Comparison of ENCODE assay signal across 8 cellular contexts in the genomic region with DNA sequence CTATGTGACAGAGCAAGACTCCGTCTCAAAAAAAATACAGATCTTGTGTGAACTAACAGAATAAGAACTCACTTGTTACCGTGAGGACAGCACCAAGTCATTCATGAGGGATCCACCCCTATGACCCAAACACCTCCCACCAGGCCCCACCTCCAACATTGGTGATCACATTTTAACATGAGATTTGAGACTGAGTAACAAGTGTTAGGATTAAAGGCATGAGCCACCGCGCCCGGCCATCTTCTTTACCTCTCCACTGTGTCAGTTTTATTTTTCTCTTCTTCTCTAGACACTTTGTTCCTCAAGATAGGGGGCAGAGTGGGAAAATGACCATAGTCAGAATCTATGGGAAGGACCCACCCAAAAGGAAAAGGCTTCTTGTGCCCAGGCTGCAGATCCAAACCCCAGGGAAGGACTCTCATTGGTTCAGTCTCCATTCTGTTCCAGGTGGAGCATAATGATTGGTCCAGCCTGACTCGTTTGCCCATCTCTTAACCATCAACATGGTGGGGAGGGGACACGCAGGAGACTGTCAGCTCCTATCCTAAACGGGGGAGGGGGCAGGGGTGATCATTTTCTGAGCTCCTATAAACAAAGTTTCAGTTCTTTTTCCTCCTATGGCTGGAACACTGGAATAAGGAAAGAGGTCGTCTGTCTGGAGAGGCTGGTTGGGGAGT. TPM values are rescaled to one million over a fixed set of nuclear protein-coding genes. Genes with fewer than 3 reads are reported as not detected.
A peak's percentile ranks its signal among the peaks of the same experiment; 100 is the strongest.
DNase-seq lines count a peak whose midpoint lies in the region; ATAC-seq, FAIRE-seq and TF ChIP-seq lines count a peak whose summit lies in the region.

No MANE protein-coding gene starts in this region.

- in situ Hi-C loops in GM23248 (cut with MboI) (no loop called here), gastrocnemius medialis (cut with MboI; ENCODE audit: low sequenced_read_pairs in 4 of 4) (no loop called here)

- peaks cover 36% of the 10 kb centered on the region for H3K79me2 ChIP-seq in GM23248 (ENCODE audit: insufficient read depth)

- peak overlapping the region; percentile 80 for H3K4me2 ChIP-seq in GM23248 (ENCODE audit: unreplicated experiment)

- WGBS in GM23248 (ENCODE audit: low coverage in 1 of 2, low lambda C conversion rate in 2 of 2, missing lambda C conversion rate in 2 of 2), 2 experiments: 50% methylated on average over 9 of the region's 9 CpGs

- peak overlapping the region; percentile 90 for H3K9ac ChIP-seq in GM23248

- DNase-seq in GM23248 (no peak), fibroblast of villous mesenchyme (ENCODE audit: low read depth) (no peak), gastrocnemius medialis (no peak), NCI-H774 (lab: John Stamatoyannopoulos, UW) (no peak), NCI-H1694 (lab: John Stamatoyannopoulos, UW) (no peak), frontal cortex (ENCODE audit: low spot score in 2 of 2) (no peak)

- ATAC-seq in gastrocnemius medialis (no peak), GM21723 (IDR thresholded peaks at IDR 0.05; ENCODE audit: unreplicated experiment) (no peak)

- FAIRE-seq in frontal cortex (lab: Jason Lieb, UNC): no peak

- no peaks in the 10 kb centered on the region for H3K9me2 ChIP-seq in GM23248 (ENCODE audit: insufficient read depth)

- H3F3A ChIP-seq in GM23248 (ENCODE audit: insufficient read depth): no peaks in the 10 kb centered on the region

- H3K9me3 ChIP-seq in GM23248 (ENCODE audit: low read depth) (no peaks in the 10 kb centered on the region), gastrocnemius medialis (no peaks in the 10 kb centered on the region)

- H3K4me3 ChIP-seq in GM23248 (peak overlapping the region; percentile 100), fibroblast of villous mesenchyme (ENCODE audit: low read depth, low read length) (peak overlapping the region; percentile 69), gastrocnemius medialis (peak overlapping the region; percentile 90 to 99 (median 94))

- H3K27me3 ChIP-seq in GM23248 (replicated peaks; ENCODE audit: insufficient read depth) (no peaks in the 10 kb centered on the region), gastrocnemius medialis (no peaks in the 10 kb centered on the region)

- no peaks in the 10 kb centered on the region for H3K36me3 ChIP-seq in GM23248 (ENCODE audit: low read depth)
- H3K36me3 ChIP-seq in gastrocnemius medialis: no peaks in the 10 kb centered on the region

- H2AFZ ChIP-seq in GM23248: peak overlapping the region; percentile 89

- H3K27ac ChIP-seq in GM23248 (peak overlapping the region; percentile 92), VCaP (peak overlapping the region; percentile 99), gastrocnemius medialis (peak overlapping the region; percentile 86 to 98 (median 96))

- no peaks in the 10 kb centered on the region; the same call in 1 of the 2 replicates for H4K20me1 ChIP-seq in GM23248 (ENCODE audit: insufficient read depth)

- TF ChIP-seq POLR2A in gastrocnemius medialis (IDR thresholded peaks at IDR 0.05): no peak

- TF ChIP-seq CTCF in VCaP (conservative IDR thresholded peaks at IDR 0.05) (no peak), fibroblast of villous mesenchyme (IDR thresholded peaks at IDR 0.05; ENCODE audit: insufficient read depth, low read depth, low read length) (no peak), gastrocnemius medialis (IDR thresholded peaks at IDR 0.05 in 4 of 5, conservative IDR thresholded peaks at IDR 0.05 in 1 of 5) (no peak)

- intact Hi-C loops in gastrocnemius medialis (cut with DNase I; ENCODE audit: low total_unique reads): loop anchor here (5.0 kb wide), 1 partner anchor 917 kb away; a partner anchor contains a TSS

- H3K4me1 ChIP-seq in GM23248 (ENCODE audit: insufficient read depth): peaks cover 21% of the 10 kb centered on the region
- H3K4me1 ChIP-seq in gastrocnemius medialis: peaks cover 30 to 33% of the 10 kb centered on the region in 2 donors

RNA-seq across cellular contexts. Expression of a gene that starts 1.3 kb away (rescaled TPM):
- 229 and 271 TPM in 2 replicates for total RNA-seq in GM23248 (2014; rRNA removed; shearing (Covaris generic))
- polyA plus RNA-seq in GM23248 (2016; fragmentation: Nextera tagmentation; extraction: Ambion mirVana): 217 and 225 TPM in 2 replicates
- total RNA-seq in fibroblast of villous mesenchyme: 124 and 213 TPM in 2 replicates
- 100 to 1,000 TPM; 109 to 170 (median 142) TPM for total RNA-seq in gastrocnemius medialis
- total RNA-seq in frontal cortex: 211 TPM

RNA-seq across cellular contexts. Expression of a gene that starts 25.0 kb away (rescaled TPM):
- 18.0 and 21.1 TPM in 2 replicates for total RNA-seq in GM23248 (2014; rRNA removed; shearing (Covaris generic))
- polyA plus RNA-seq in GM23248 (2016; fragmentation: Nextera tagmentation; extraction: Ambion mirVana): 21.1 and 21.5 TPM in 2 replicates
- total RNA-seq in fibroblast of villous mesenchyme (3.5 and 5.5 TPM in 2 replicates), gastrocnemius medialis (1 to 10 TPM in 3 of 4 donors, under 1 TPM in 1; 0.87 to 1.7 (median 1.3) TPM), frontal cortex (not detected)

RNA-seq across cellular contexts. Expression of a gene that starts 36.1 kb away (rescaled TPM):
- total RNA-seq in GM23248 (2014; rRNA removed; shearing (Covaris generic)): not detected in 2 replicates
- polyA plus RNA-seq in GM23248 (2016; fragmentation: Nextera tagmentation; extraction: Ambion mirVana): not detected in 2 replicates
- total RNA-seq in fibroblast of villous mesenchyme: not detected in 2 replicates
- total RNA-seq in gastrocnemius medialis: not detected
- not detected for total RNA-seq in frontal cortex
